In the genomic region with DNA sequence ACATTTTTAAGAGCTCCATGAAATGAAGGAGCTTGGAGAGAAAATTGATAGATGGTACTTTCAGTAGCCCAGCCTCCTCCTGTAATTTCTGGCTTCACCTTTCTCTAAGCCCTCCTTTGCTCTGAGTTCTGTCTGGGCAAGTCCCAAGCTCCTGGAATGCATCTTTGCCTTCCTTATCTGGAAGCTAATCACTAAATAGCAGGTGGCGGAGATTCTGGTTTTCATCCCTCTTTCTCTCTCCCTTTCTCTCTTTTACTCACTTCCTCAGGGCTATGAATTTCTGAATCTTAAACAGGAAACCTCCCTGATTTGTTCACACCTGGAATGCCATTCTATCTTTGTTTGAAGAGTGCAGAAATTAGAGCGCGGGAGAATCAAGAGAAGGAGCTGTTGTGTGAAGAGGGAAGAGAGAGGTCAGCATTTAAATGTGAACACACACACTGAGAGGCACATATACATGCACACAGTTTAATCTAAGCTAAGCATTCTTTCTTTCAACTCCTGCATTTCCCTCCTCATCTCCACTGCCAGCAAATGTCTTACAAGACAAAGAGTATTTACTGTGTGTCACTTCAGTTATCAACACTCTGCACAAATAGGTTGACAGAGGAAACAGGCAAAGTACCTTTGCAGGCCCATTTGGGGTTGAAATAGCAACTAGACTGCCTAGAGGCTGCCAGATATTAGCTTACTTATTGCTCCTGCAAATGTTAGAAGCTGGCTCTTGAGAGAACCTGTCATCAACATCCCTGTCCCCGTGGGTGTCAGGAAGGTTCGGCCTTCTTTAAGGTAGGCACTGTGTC, we compare ENCODE assay signal across 20 cellular contexts.
DNase-seq lines count a peak whose midpoint lies in the region; ATAC-seq and TF ChIP-seq lines count a peak whose summit lies in the region.
"Had no signal": no experiment of that assay in that cellular context is flagged by ENCODE, and none has a peak within 500 bp of the region (broad histone marks: within the 10 kb centered on the region; RNA-seq: fewer than 3 reads in every experiment).

No MANE protein-coding gene starts in this region.

- no peaks in the 10 kb centered on the region for H3K9me3 ChIP-seq in cardiac muscle cell (ENCODE audit: low read depth)
- H3K9me3 ChIP-seq: transverse colon had no signal

- TF ChIP-seq CTCF in cardiac muscle cell (IDR thresholded peaks at IDR 0.05; ENCODE audit: low read depth, low read length) (no peak), MCF 10A (IDR thresholded peaks at IDR 0.05; ENCODE audit: unreplicated experiment) (no peak)

- no peaks in the 10 kb centered on the region for H3K27me3 ChIP-seq in cardiac muscle cell
- H3K27me3 ChIP-seq: transverse colon had no signal

- peak overlapping the region; percentile 15 for H3K4me3 Mint-ChIP-seq in MCF 10A (ENCODE audit: unreplicated experiment)
- H3K4me3 Mint-ChIP-seq: activated CD4-positive, alpha-beta T cell treated with anti-CD3 and anti-CD28 coated beads, Interleukin-2, amount 10 ng/mL, durations not matched to agents 7 days and 5 days; CD4-positive, alpha-beta T cell; stimulated activated naive B cell treated with anti-CD40 and anti-IgM and Interleukin-4, amounts not matched to agents 10 μg/mL and 1 μg/mL and 100 μg/mL, for 72 hours had no signal

- no peaks in the 10 kb centered on the region for H3K27me3 Mint-ChIP-seq in MCF 10A (ENCODE audit: insufficient read depth, unreplicated experiment)
- H3K27me3 Mint-ChIP-seq: CD4-positive, alpha-beta T cell; stimulated activated naive B cell treated with anti-CD40 and anti-IgM and Interleukin-4, amounts not matched to agents 10 μg/mL and 1 μg/mL and 100 μg/mL, for 72 hours had no signal

- H3K36me3 Mint-ChIP-seq in MCF 10A (ENCODE audit: insufficient read depth, unreplicated experiment): no peaks in the 10 kb centered on the region
- H3K36me3 Mint-ChIP-seq: stimulated activated naive B cell treated with anti-CD40 and anti-IgM and Interleukin-4, amounts not matched to agents 10 μg/mL and 1 μg/mL and 100 μg/mL, for 72 hours had no signal

- peaks cover 22% of the 10 kb centered on the region for H3K4me1 ChIP-seq in cardiac muscle cell (ENCODE audit: low read depth)
- H3K4me1 ChIP-seq: transverse colon had no signal

- BruUV-seq in MCF 10A (replicated peaks; lab: Mats Ljungman, UMichigan): TSS peak; percentile 67

- H3K4me3 ChIP-seq in cardiac muscle cell: no peak overlapping the region
- H3K4me3 ChIP-seq: transverse colon had no signal

- CTCF ChIA-PET in MCF 10A (lab: Yijun Ruan, JAX): interaction anchor here (0.6 to 41.1 kb wide), 20 partner anchors 10 to 1348 kb away, joined by 3 to 1242 read pairs (median 5); a partner anchor contains a TSS

- no peak for ATAC-seq in left ventricle myocardium superior
- ATAC-seq in HG03175 (IDR thresholded peaks at IDR 0.05; ENCODE audit: unreplicated experiment): no peak
- ATAC-seq: stimulated activated naive B cell treated with anti-CD40 and anti-IgM and Interleukin-4, amounts not matched to agents 10 μg/mL and 1 μg/mL and 100 μg/mL, for 72 hours had no signal

- peaks cover 65% of the 10 kb centered on the region for H3K4me1 Mint-ChIP-seq in MCF 10A (ENCODE audit: insufficient read depth, unreplicated experiment)
- H3K4me1 Mint-ChIP-seq: activated CD4-positive, alpha-beta T cell treated with anti-CD3 and anti-CD28 coated beads, Interleukin-2, amount 10 ng/mL, durations not matched to agents 7 days and 5 days; stimulated activated naive B cell treated with anti-CD40 and anti-IgM and Interleukin-4, amounts not matched to agents 10 μg/mL and 1 μg/mL and 100 μg/mL, for 72 hours had no signal

- intact Hi-C loops in left ventricle myocardium superior (cut with micrococcal nuclease) (no loop called here), MCF 10A (cut with micrococcal nuclease) (no loop called here)

- peak overlapping the region; percentile 61 for H3K27ac ChIP-seq in cardiac muscle cell
- H3K27ac ChIP-seq: transverse colon had no signal

- H3K9me3 Mint-ChIP-seq in MCF 10A (ENCODE audit: unreplicated experiment): no peaks in the 10 kb centered on the region
- H3K9me3 Mint-ChIP-seq: activated CD4-positive, alpha-beta T cell treated with anti-CD3 and anti-CD28 coated beads, Interleukin-2, amount 10 ng/mL, durations not matched to agents 7 days and 5 days; CD4-positive, alpha-beta T cell; stimulated activated naive B cell treated with anti-CD40 and anti-IgM and Interleukin-4, amounts not matched to agents 10 μg/mL and 1 μg/mL and 100 μg/mL, for 72 hours had no signal

- peak overlapping the region; percentile 81 for H3K27ac Mint-ChIP-seq in MCF 10A (ENCODE audit: low read depth, unreplicated experiment)
- H3K27ac Mint-ChIP-seq: activated CD4-positive, alpha-beta T cell treated with anti-CD3 and anti-CD28 coated beads, Interleukin-2, amount 10 ng/mL, durations not matched to agents 7 days and 5 days; CD4-positive, alpha-beta T cell; stimulated activated naive B cell treated with anti-CD40 and anti-IgM and Interleukin-4, amounts not matched to agents 10 μg/mL and 1 μg/mL and 100 μg/mL, for 72 hours had no signal

- DNase-seq in cardiac muscle cell (ENCODE audit: low read depth in 1 of 2, low spot score in 1 of 2) (peak in 1 of 2 donors; percentile 26), left ventricle myocardium superior (no peak), MCF 10A (ENCODE audit: unreplicated experiment) (peak; percentile 72), kidney tubule cell (ENCODE audit: low spot score) (peak; percentile 33), NCI-H2227 treated with DMSO at 0.1 percent for 48 hours (lab: John Stamatoyannopoulos, UW) (no peak), germinal center (ENCODE audit: low spot score) (no peak)
- DNase-seq in activated CD8-positive, alpha-beta memory T cell treated with anti-CD3 and anti-CD28 coated beads, Interleukin-2, amount 50 U/mL, for 4 hours: no peak
- DNase-seq: activated CD4-positive, alpha-beta T cell treated with anti-CD3 and anti-CD28 coated beads, Interleukin-2, amount 10 ng/mL, durations not matched to agents 7 days and 5 days; CD4-positive, alpha-beta T cell; central memory CD4-positive, alpha-beta T cell; effector CD4-positive, alpha-beta T cell; hypothalamus; Kasumi-1; NCI-H1417; NCI-H446 treated with DMSO at 0.1 percent for 48 hours; posterior cingulate gyrus; stimulated activated CD4-positive, alpha-beta T cell treated with anti-CD3 and anti-CD28 coated beads, Interleukin-12 subunit alpha, Interleukin-12 subunit beta, amount 100 ng/mL, for 4 hours; stimulated activated naive B cell treated with anti-CD40 and anti-IgM and Interleukin-4, amounts not matched to agents 10 μg/mL and 1 μg/mL and 100 μg/mL, for 72 hours; transverse colon had no signal

- POLR2A ChIA-PET in MCF 10A (lab: Yijun Ruan, JAX): interaction anchor here (0.5 to 41.8 kb wide), 21 partner anchors 8 to 1183 kb away, joined by 3 to 6956 read pairs (median 5); a partner anchor contains a TSS

- H3K36me3 ChIP-seq in cardiac muscle cell: no peaks in the 10 kb centered on the region
- H3K36me3 ChIP-seq: transverse colon had no signal

Comparison
In these comparisons a context has a peak if more than half of its experiments do, and no peak if none do; other contexts are left out.
1. DNase-seq: peak in MCF 10A (single experiment) and kidney tubule cell (single experiment); none in left ventricle myocardium superior (single experiment), NCI-H2227 treated with DMSO at 0.1 percent for 48 hours (single experiment), germinal center (single experiment) and activated CD8-positive, alpha-beta memory T cell treated with anti-CD3 and anti-CD28 coated beads, Interleukin-2, amount 50 U/mL, for 4 hours (single experiment).